7 cellular contexts compared by ENCODE assay signal in the genomic region with DNA sequence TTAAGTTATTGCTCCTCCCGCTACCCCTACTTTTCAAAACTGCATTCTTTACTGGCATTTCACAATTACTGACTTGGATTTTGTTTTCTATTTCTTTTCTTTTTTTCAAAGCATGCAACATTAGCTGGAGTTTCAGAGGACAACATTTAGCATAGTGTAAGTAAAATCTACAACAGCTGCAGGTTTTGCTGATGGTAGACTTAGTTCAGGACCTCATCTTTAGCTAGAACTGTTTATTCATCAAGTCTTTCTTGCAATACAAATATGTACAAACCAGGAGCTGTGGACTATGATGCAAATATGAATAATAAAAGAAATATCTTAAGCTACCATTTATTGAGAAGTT. TPM values are rescaled to one million over a fixed set of nuclear protein-coding genes. Genes with fewer than 3 reads are reported as not detected.
DNase-seq lines count a peak whose midpoint lies in the region; ATAC-seq and TF ChIP-seq lines count a peak whose summit lies in the region.

No MANE protein-coding gene starts in this region.

- H3K9me3 ChIP-seq in SJCRH30 (replicated peaks), result no peaks in the 10 kb centered on the region

- H3K27me3 Mint-ChIP-seq in glutamatergic neuron (ENCODE audit: unreplicated experiment), result peaks cover 2% of the 10 kb centered on the region
- H3K27me3 Mint-ChIP-seq in stimulated activated naive CD8-positive, alpha-beta T cell treated with anti-CD3 and anti-CD28 coated beads, Interleukin-15, amount 100 ng/mL, for 72 hours, result peaks cover 6% of the 10 kb centered on the region

- peak overlapping the region; percentile 24 for H3K27ac Mint-ChIP-seq in glutamatergic neuron (ENCODE audit: unreplicated experiment)
- no peak overlapping the region for H3K27ac Mint-ChIP-seq in stimulated activated naive CD8-positive, alpha-beta T cell treated with anti-CD3 and anti-CD28 coated beads, Interleukin-15, amount 100 ng/mL, for 72 hours

- peaks cover 3% of the 10 kb centered on the region for H3K4me1 Mint-ChIP-seq in glutamatergic neuron (ENCODE audit: low read depth, unreplicated experiment)
- H3K4me1 Mint-ChIP-seq in stimulated activated naive CD8-positive, alpha-beta T cell treated with anti-CD3 and anti-CD28 coated beads, Interleukin-15, amount 100 ng/mL, for 72 hours, result peaks cover 9% of the 10 kb centered on the region

- no peak for DNase-seq in SJCRH30
- no peak for DNase-seq in glutamatergic neuron
- DNase-seq in stimulated activated naive CD8-positive, alpha-beta T cell treated with anti-CD3 and anti-CD28 coated beads, Interleukin-15, amount 100 ng/mL, for 72 hours, result no peak
- no peak for DNase-seq in activated gamma-delta T cell (lab: John Stamatoyannopoulos, UW)
- no peak for DNase-seq in DMS79 (lab: John Stamatoyannopoulos, UW)
- DNase-seq in NCI-H446 treated with DMSO at 0.1 percent for 48 hours (lab: John Stamatoyannopoulos, UW), result no peak

- peak overlapping the region; percentile 97 for H3K4me3 Mint-ChIP-seq in glutamatergic neuron (ENCODE audit: unreplicated experiment)
- peak overlapping the region; percentile 95 for H3K4me3 Mint-ChIP-seq in stimulated activated naive CD8-positive, alpha-beta T cell treated with anti-CD3 and anti-CD28 coated beads, Interleukin-15, amount 100 ng/mL, for 72 hours

- TF ChIP-seq CTCF in glutamatergic neuron (IDR thresholded peaks at IDR 0.05; ENCODE audit: partially characterized antibody, unreplicated experiment), result peak; percentile 26

- ATAC-seq in GM21390 (IDR thresholded peaks at IDR 0.05; ENCODE audit: unreplicated experiment), result peak; percentile 2
- ATAC-seq in stimulated activated naive CD8-positive, alpha-beta T cell treated with anti-CD3 and anti-CD28 coated beads, Interleukin-15, amount 100 ng/mL, for 72 hours, result no peak

- no peaks in the 10 kb centered on the region for H3K36me3 ChIP-seq in SJCRH30

- no peak overlapping the region; the same call in 1 of the 2 replicates for H3K27ac ChIP-seq in SJCRH30

- no peaks in the 10 kb centered on the region for H3K36me3 Mint-ChIP-seq in glutamatergic neuron (ENCODE audit: unreplicated experiment)

- H3K4me1 ChIP-seq in SJCRH30, result no peaks in the 10 kb centered on the region

- peak overlapping the region; percentile 84 for H3K4me3 ChIP-seq in SJCRH30

- no peaks in the 10 kb centered on the region for H3K27me3 ChIP-seq in SJCRH30

- H3K9me3 Mint-ChIP-seq in glutamatergic neuron (ENCODE audit: unreplicated experiment), result peaks cover 2% of the 10 kb centered on the region
- H3K9me3 Mint-ChIP-seq in stimulated activated naive CD8-positive, alpha-beta T cell treated with anti-CD3 and anti-CD28 coated beads, Interleukin-15, amount 100 ng/mL, for 72 hours, result no peaks in the 10 kb centered on the region

RNA-seq across cellular contexts. Expression of a gene that starts 0.7 kb away (rescaled TPM):
- 7.9 and 8.3 TPM in 2 replicates for total RNA-seq in SJCRH30 (2014; rRNA removed; shearing (Covaris generic))
- 15.7 TPM for total RNA-seq in glutamatergic neuron (ENCODE audit: unreplicated experiment)
